In the genomic region with DNA sequence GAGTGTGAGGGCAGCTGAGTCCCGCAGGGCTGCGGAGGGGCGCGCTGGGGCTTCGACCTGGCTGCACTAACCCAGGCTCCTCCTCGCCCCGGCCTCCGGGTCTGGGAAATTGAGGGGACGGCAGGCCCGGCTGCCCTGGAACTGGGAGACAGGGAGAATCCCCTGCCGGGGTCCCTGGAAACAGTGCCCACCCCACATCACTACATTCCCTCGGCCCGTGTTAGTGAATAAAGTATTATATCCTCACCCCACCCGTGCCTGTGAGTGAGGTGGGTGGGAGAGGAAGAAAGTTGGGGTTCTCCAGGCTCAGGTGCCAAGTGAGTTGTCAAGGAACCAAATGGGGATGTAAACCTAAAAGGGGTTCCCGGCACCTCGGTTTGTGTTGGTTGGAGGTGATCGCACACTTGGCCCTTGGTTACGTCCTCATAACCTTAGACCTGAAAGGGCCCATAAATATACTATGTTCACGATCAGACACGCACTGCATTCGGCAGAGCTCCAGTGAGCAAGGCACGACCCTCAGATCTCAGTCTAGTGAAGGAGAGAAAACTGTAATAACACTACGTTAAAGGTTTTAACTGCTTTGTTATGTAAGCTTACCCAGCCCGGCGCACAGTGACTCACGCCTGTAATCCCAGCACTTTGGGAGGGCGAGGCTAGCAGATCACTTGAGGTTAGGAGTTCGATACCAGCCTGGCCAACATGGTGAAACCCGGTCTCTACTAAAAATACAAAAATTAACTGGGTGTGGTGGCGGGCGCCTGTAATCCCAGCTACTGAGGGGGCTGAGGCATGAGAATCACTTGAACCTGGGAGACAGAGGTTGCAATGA, we compare ENCODE assay signal across 8 cellular contexts. TPM values are rescaled to one million over a fixed set of nuclear protein-coding genes. Genes with fewer than 3 reads are reported as not detected.
A peak's percentile ranks its signal among the peaks of the same experiment; 100 is the strongest.
DNase-seq lines count a peak whose midpoint lies in the region; ATAC-seq, FAIRE-seq and TF ChIP-seq lines count a peak whose summit lies in the region.

No MANE protein-coding gene starts in this region.

- RAD21 ChIA-PET in GM12878 (lab: Charles Lee; ENCODE audit: unreplicated experiment) = interaction anchor here (0.8 to 2.0 kb wide), 22 partner anchors 9 to 353 kb away, joined by 3 to 17 read pairs (median 4); partner anchors contain the start of genes ALDOA, CORO1A, DCTPP1 and TBC1D10B

- peaks cover 3 to 9% of the 10 kb centered on the region in 2 experiments for H3K36me3 ChIP-seq in GM12878 (ENCODE audit: control insufficient read depth in 2 of 2, insufficient read depth in 2 of 2, low read length in 1 of 2)
- peaks cover 30 to 37% of the 10 kb centered on the region in 2 experiments for H3K36me3 ChIP-seq in mesenchymal stem cell (ENCODE audit: control insufficient read depth in 1 of 2, insufficient read depth in 2 of 2, low read depth in 1 of 2, low read length in 2 of 2)
- H3K36me3 ChIP-seq in aorta (ENCODE audit: control insufficient read depth in 1 of 2, insufficient read depth in 2 of 2, low read length in 1 of 2) = peaks cover 0 to 2% of the 10 kb centered on the region in 2 donors
- peaks cover 49% of the 10 kb centered on the region for H3K36me3 ChIP-seq in SJCRH30

- no peak overlapping the region for H2BK12ac ChIP-seq in mesenchymal stem cell (ENCODE audit: low read length in 2 of 2)

- no peaks in the 10 kb centered on the region for H3K79me2 ChIP-seq in GM12878 (ENCODE audit: control insufficient read depth, insufficient read depth, low read length)

- no peak for TF ChIP-seq POLR2A in GM12878 (IDR thresholded peaks at IDR 0.05; ENCODE audit: low read depth, low read length)

- no peak for FAIRE-seq in GM12878 (lab: Jason Lieb, UNC)

- WGBS in GM12878 (ENCODE audit: insufficient coverage, insufficient replicate concordance, low lambda C conversion rate, missing lambda C conversion rate) = 61% methylated on average over 31 of the region's 31 CpGs
- 73% methylated on average over 23 of the region's 31 CpGs for WGBS in mesenchymal stem cell
- WGBS in aorta, 2 donors = 75 to 80% methylated on average over 25 to 31 of the region's 31 CpGs

- H2AFZ ChIP-seq in GM12878 (ENCODE audit: control insufficient read depth, low read depth, low read length) = peak overlapping the region; percentile 94
- H2AFZ ChIP-seq in mesenchymal stem cell (ENCODE audit: low read depth, low read length) = peak overlapping the region; percentile 46

- peak overlapping the region; percentile 63; the same call in 1 of the 2 replicates for H3K4me3 ChIP-seq in GM12878
- peak overlapping the region; percentile 60 to 74 for H3K4me3 ChIP-seq in mesenchymal stem cell (ENCODE audit: insufficient read depth in 1 of 2, low read depth in 1 of 2, low read length in 2 of 2)
- peak overlapping the region in 1 of 2 donors; percentile 39 for H3K4me3 ChIP-seq in aorta (ENCODE audit: low read length in 2 of 2)
- no peak overlapping the region for H3K4me3 ChIP-seq in SJCRH30

- H3K27ac ChIP-seq in GM12878 (ENCODE audit: control insufficient read depth, insufficient read depth) (peak overlapping the region; percentile 43), mesenchymal stem cell (ENCODE audit: low read length, poor library complexity, severe bottlenecking) (no peak overlapping the region), aorta (ENCODE audit: low read depth in 1 of 2, low read length in 2 of 2) (no peak overlapping the region), SJCRH30 (no peak overlapping the region)

- no peak for TF ChIP-seq RAD21 in GM12878 (IDR thresholded peaks at IDR 0.05; ENCODE audit: insufficient read depth, low read depth, low read length)

- no peak overlapping the region for H4K8ac ChIP-seq in mesenchymal stem cell (ENCODE audit: low read length)

- no peak overlapping the region for H3K14ac ChIP-seq in mesenchymal stem cell (ENCODE audit: low read length in 2 of 2)

- peak overlapping the region; percentile 19 to 83 for H3K18ac ChIP-seq in mesenchymal stem cell (ENCODE audit: low read depth in 1 of 2, low read length in 2 of 2)

- peak overlapping the region; percentile 27 for H2BK120ac ChIP-seq in mesenchymal stem cell (ENCODE audit: low read depth, low read length)

- H3K9ac ChIP-seq in GM12878 (ENCODE audit: control insufficient read depth, insufficient read depth, low read length) (0 out of 2 replicates have a peak overlapping the region, but pooled peaks have one; percentile 26), mesenchymal stem cell (ENCODE audit: low read length) (peak overlapping the region; percentile 70)

- no peaks in the 10 kb centered on the region for H3K9me3 ChIP-seq in GM12878 (replicated peaks; ENCODE audit: control insufficient read depth, insufficient read depth, low read length)
- no peaks in the 10 kb centered on the region for H3K9me3 ChIP-seq in mesenchymal stem cell (ENCODE audit: control insufficient read depth, low read length)
- H3K9me3 ChIP-seq in aorta (ENCODE audit: control insufficient read depth, low read length) = no peaks in the 10 kb centered on the region
- no peaks in the 10 kb centered on the region for H3K9me3 ChIP-seq in SJCRH30 (replicated peaks)

- TF ChIP-seq CTCF in GM12878 (IDR thresholded peaks at IDR 0.05 in 2 of 3, conservative IDR thresholded peaks at IDR 0.05 in 1 of 3; ENCODE audit: control insufficient read depth in 2 of 3, extremely low read depth in 1 of 3, insufficient read depth in 1 of 3, low read depth in 3 of 3, low read length in 3 of 3) = no peak

- H3K4me2 ChIP-seq in GM12878 (ENCODE audit: control insufficient read depth, insufficient read depth) (peak overlapping the region; percentile 82), mesenchymal stem cell (ENCODE audit: low read length, poor library complexity, severe bottlenecking) (peak overlapping the region; percentile 74)

- no peak overlapping the region for H3K4ac ChIP-seq in mesenchymal stem cell (ENCODE audit: low read depth in 1 of 2, low read length in 2 of 2)

- ATAC-seq in GM12878 (no peak), aorta (ENCODE audit: low FRiP score) (peak; percentile 2), HG02610 (IDR thresholded peaks at IDR 0.05; ENCODE audit: unreplicated experiment) (no peak)

- H4K20me1 ChIP-seq in GM12878 (ENCODE audit: control insufficient read depth, insufficient read depth) = no peaks in the 10 kb centered on the region

- peak overlapping the region in 1 of 2 experiments; percentile 23 for H3K23ac ChIP-seq in mesenchymal stem cell (ENCODE audit: low read length in 2 of 2)

- CTCF ChIA-PET in GM12878 (lab: Yijun Ruan, JAX) = interaction anchor here (0.6 to 3.6 kb wide), 12 partner anchors 9 to 326 kb away, joined by 3 to 20 read pairs (median 5); partner anchors contain the start of genes DCTPP1, TBC1D10B, TBX6 and ZNF764

- peaks cover 15% of the 10 kb centered on the region for H3K79me1 ChIP-seq in mesenchymal stem cell (replicated peaks; ENCODE audit: low read length, poor library complexity, severe bottlenecking)

- no peaks in the 10 kb centered on the region for H3K27me3 ChIP-seq in GM12878 (replicated peaks in 1 of 2; ENCODE audit: control insufficient read depth in 2 of 2, insufficient read depth in 2 of 2, low read length in 1 of 2)
- H3K27me3 ChIP-seq in mesenchymal stem cell (ENCODE audit: control insufficient read depth in 1 of 2, insufficient read depth in 1 of 2, low read length in 2 of 2) = no peaks in the 10 kb centered on the region
- no peaks in the 10 kb centered on the region for H3K27me3 ChIP-seq in aorta (ENCODE audit: control insufficient read depth in 1 of 2, insufficient read depth in 2 of 2, low read length in 1 of 2)
- H3K27me3 ChIP-seq in SJCRH30 = no peaks in the 10 kb centered on the region

- peak; percentile 17 for DNase-seq in stimulated activated CD8-positive, alpha-beta memory T cell treated with anti-CD3 and anti-CD28 coated beads, Interleukin-15, amount 100 ng/mL, for 24 hours (ENCODE audit: low read depth)
- DNase-seq in stimulated activated CD8-positive, alpha-beta memory T cell treated with anti-CD3 and anti-CD28 coated beads, Interleukin-4, amount 100 ng/mL, for 48 hours = no peak
- DNase-seq in GM12878 (ENCODE audit: low read depth, low spot score) (no peak), mesenchymal stem cell (no peak), aorta (no peak), NCI-H1105 treated with DMSO at 0.1 percent for 48 hours (lab: John Stamatoyannopoulos, UW) (no peak), SJCRH30 (no peak)

- no peak overlapping the region for H2BK15ac ChIP-seq in mesenchymal stem cell (ENCODE audit: low read depth, poor library complexity, severe bottlenecking)

- in situ Hi-C loops in GM12878 (cut with MboI) = no loop called here

- SMC1A ChIA-PET in GM12878 (lab: Charles Lee; ENCODE audit: uncharacterized antibody, unreplicated experiment) = interaction anchor here (0.7 to 2.9 kb wide), 10 partner anchors 9 to 279 kb away, joined by 3 to 12 read pairs (median 5); partner anchors contain the start of genes DCTPP1, TBC1D10B and ZNF747

- TF ChIP-seq EP300 in GM12878 (IDR thresholded peaks at IDR 0.05; ENCODE audit: borderline replicate concordance in 1 of 2, control insufficient read depth in 1 of 2, low read depth in 2 of 2, low read length in 2 of 2) = no peak

- BruUV-seq in GM12878 (replicated peaks; lab: Mats Ljungman, UMichigan) = no TSS peak

- peaks cover 8% of the 10 kb centered on the region for H3K4me1 ChIP-seq in GM12878 (ENCODE audit: control insufficient read depth, insufficient read depth, low read length)
- H3K4me1 ChIP-seq in mesenchymal stem cell (ENCODE audit: control insufficient read depth, insufficient read depth, low read depth, low read length) = peaks cover 13% of the 10 kb centered on the region
- no peaks in the 10 kb centered on the region for H3K4me1 ChIP-seq in aorta (ENCODE audit: control insufficient read depth in 1 of 2, insufficient read depth in 2 of 2, low read length in 2 of 2)
- H3K4me1 ChIP-seq in SJCRH30 = no peaks in the 10 kb centered on the region

- peak overlapping the region; percentile 59 for H4K91ac ChIP-seq in mesenchymal stem cell (ENCODE audit: low read length)

- intact Hi-C loops in GM12878 (cut with micrococcal nuclease; ENCODE audit: unreplicated experiment) = no loop called here
- intact Hi-C loops in aorta (cut with DNase I) = loop anchor here in 1 of 2 donors (10.0 kb wide), 1 partner anchor 294 kb away; the partner anchor contains the start of gene MAPK3

- no peak overlapping the region for H2BK5ac ChIP-seq in mesenchymal stem cell (ENCODE audit: low read depth, low read length, poor library complexity, severe bottlenecking)

- POLR2A ChIA-PET in GM12878 (lab: Charles Lee) = interaction anchor here (0.5 to 2.0 kb wide), 15 partner anchors 9 to 445 kb away, joined by 3 to 11 read pairs (median 4); partner anchors contain the start of genes DCTPP1, PRR14, TAOK2 and TBX6

- no peak overlapping the region for H2AK5ac ChIP-seq in mesenchymal stem cell (ENCODE audit: low read length, severe bottlenecking)

RNA-seq across cellular contexts. Expression of gene ZNF771, which starts 11.2 kb away (rescaled TPM):
- total RNA-seq in GM12878 (2013; cell fraction: nucleolus; rRNA removed) = 5.1 and 6.2 TPM in 2 replicates
- total RNA-seq in GM12878 (2014; rRNA removed) (4.9 and 6.2 TPM in 2 replicates), GM12878 (2014; rRNA removed; fragmentation: Illumina TruSeq; extraction: Trizol) (1.7 and 2.2 TPM in 2 replicates), GM12878 (2021) (5.2 and 5.4 TPM in 2 replicates), aorta (1 to 10 TPM; 6.3 to 7.4 TPM)
- polyA plus RNA-seq in GM12878 (2011; ENCODE audit: low read depth) = 0.71 TPM
- polyA plus RNA-seq in GM12878 (2011; rRNA removed) (1.9 and 2.3 TPM in 2 replicates), GM12878 (2014; fragmentation: Illumina TruSeq; extraction: Trizol) (0.62 and 1.0 TPM in 2 replicates), GM12878 (2014; fragmentation: Nextera tagmentation; extraction: Ambion mirVana) (1 to 10 TPM in 1 of 2 experiments, under 1 TPM in 1; 0.98 to 2.0 TPM), GM12878 (2014; rRNA removed) (5.1 and 6.9 TPM in 2 replicates), GM12878 (2016; fragmentation: Nextera tagmentation; extraction: Ambion mirVana) (1 to 10 TPM; 5.7 to 7.6 TPM), aorta (10 to 100 TPM; 11.4 to 20.5 TPM)
- polyA plus RNA-seq in GM12878 (2011; cell fraction: cytosol; rRNA removed) = 3.3 and 6.3 TPM in 2 replicates
- polyA plus RNA-seq in GM12878 (2011; cell fraction: nucleus; rRNA removed) = 4.5 and 5.1 TPM in 2 replicates
- 1.7 and 1.9 TPM in 2 replicates for polyA plus RNA-seq in GM12878 (2012)
- polyA minus RNA-seq in GM12878 (2011; rRNA and poly(A)+ RNA removed) = 3.1 and 3.5 TPM in 2 replicates
- polyA minus RNA-seq in GM12878 (2011; cell fraction: cytosol; rRNA and poly(A)+ RNA removed) = 1.9 and 4.7 TPM in 2 replicates
- polyA minus RNA-seq in GM12878 (2011; cell fraction: nucleus; rRNA and poly(A)+ RNA removed) = 3.6 and 5.5 TPM in 2 replicates
- polyA plus RNA-seq in mesenchymal stem cell (2013, experiment 1 of 2) = 5.2 TPM
- 4.6 TPM for polyA plus RNA-seq in mesenchymal stem cell (2013, experiment 2 of 2)
- total RNA-seq in SJCRH30 (2014; rRNA removed; shearing (Covaris generic)) = 10.4 and 14.0 TPM in 2 replicates

RNA-seq across cellular contexts. Expression of gene DCTPP1, which starts 11.3 kb away (rescaled TPM):
- 7.6 and 7.8 TPM in 2 replicates for total RNA-seq in GM12878 (2013; cell fraction: nucleolus; rRNA removed)
- 82.2 and 93.4 TPM in 2 replicates for total RNA-seq in GM12878 (2014; rRNA removed)
- total RNA-seq in GM12878 (2014; rRNA removed; fragmentation: Illumina TruSeq; extraction: Trizol) = 64.3 and 72.1 TPM in 2 replicates
- total RNA-seq in GM12878 (2021) = 151 and 157 TPM in 2 replicates
- 46.9 TPM for polyA plus RNA-seq in GM12878 (2011; ENCODE audit: low read depth)
- 142 and 183 TPM in 2 replicates for polyA plus RNA-seq in GM12878 (2011; rRNA removed)
- polyA plus RNA-seq in GM12878 (2011; cell fraction: cytosol; rRNA removed) = 179 and 225 TPM in 2 replicates
- 72.2 and 89.4 TPM in 2 replicates for polyA plus RNA-seq in GM12878 (2011; cell fraction: nucleus; rRNA removed)
- polyA plus RNA-seq in GM12878 (2012) = 52.7 and 68.5 TPM in 2 replicates
- polyA plus RNA-seq in GM12878 (2014; fragmentation: Illumina TruSeq; extraction: Trizol) = 88.1 and 117 TPM in 2 replicates
- 100 to 1,000 TPM in 1 of 2 experiments, 10 to 100 TPM in 1; 76.6 to 162 TPM for polyA plus RNA-seq in GM12878 (2014; fragmentation: Nextera tagmentation; extraction: Ambion mirVana)
- 173 and 179 TPM in 2 replicates for polyA plus RNA-seq in GM12878 (2014; rRNA removed)
- polyA plus RNA-seq in GM12878 (2016; fragmentation: Nextera tagmentation; extraction: Ambion mirVana) = 100 to 1,000 TPM; 255 to 266 TPM
- 47.4 and 64.3 TPM in 2 replicates for polyA minus RNA-seq in GM12878 (2011; rRNA and poly(A)+ RNA removed)
- polyA minus RNA-seq in GM12878 (2011; cell fraction: cytosol; rRNA and poly(A)+ RNA removed) = 30.2 and 34.3 TPM in 2 replicates
- polyA minus RNA-seq in GM12878 (2011; cell fraction: nucleus; rRNA and poly(A)+ RNA removed) = 10.6 and 17.2 TPM in 2 replicates
- 15.9 TPM for polyA plus RNA-seq in mesenchymal stem cell (2013, experiment 1 of 2)
- 16.5 TPM for polyA plus RNA-seq in mesenchymal stem cell (2013, experiment 2 of 2)
- 10 to 100 TPM; 18.2 to 19.7 TPM for total RNA-seq in aorta
- polyA plus RNA-seq in aorta = 10 to 100 TPM; 16.6 to 36.3 TPM
- 80.0 and 88.5 TPM in 2 replicates for total RNA-seq in SJCRH30 (2014; rRNA removed; shearing (Covaris generic))

RNA-seq across cellular contexts. Expression of gene ZNF48, which starts 23.3 kb away (rescaled TPM):
- total RNA-seq in GM12878 (2013; cell fraction: nucleolus; rRNA removed) = 11.9 and 12.6 TPM in 2 replicates
- total RNA-seq in GM12878 (2014; rRNA removed) (10.5 and 10.6 TPM in 2 replicates), GM12878 (2014; rRNA removed; fragmentation: Illumina TruSeq; extraction: Trizol) (6.4 and 6.6 TPM in 2 replicates), GM12878 (2021) (11.1 and 12.0 TPM in 2 replicates), aorta (1 to 10 TPM; 6.2 to 7.4 TPM)
- 2.0 TPM for polyA plus RNA-seq in GM12878 (2011; ENCODE audit: low read depth)
- polyA plus RNA-seq in GM12878 (2011; rRNA removed) (3.2 and 4.0 TPM in 2 replicates), GM12878 (2014; fragmentation: Illumina TruSeq; extraction: Trizol) (1.3 and 4.5 TPM in 2 replicates), GM12878 (2014; fragmentation: Nextera tagmentation; extraction: Ambion mirVana) (1 to 10 TPM in 1 of 2 experiments, under 1 TPM in 1; 0.14 to 1.0 TPM), GM12878 (2014; rRNA removed) (7.0 and 8.6 TPM in 2 replicates), GM12878 (2016; fragmentation: Nextera tagmentation; extraction: Ambion mirVana) (1 to 10 TPM in 1 of 2 experiments, under 1 TPM in 1; 0.88 to 1.2 TPM), aorta (1 to 10 TPM; 3.4 to 4.9 TPM)
- 5.7 and 5.9 TPM in 2 replicates for polyA plus RNA-seq in GM12878 (2011; cell fraction: cytosol; rRNA removed)
- 7.3 and 8.5 TPM in 2 replicates for polyA plus RNA-seq in GM12878 (2011; cell fraction: nucleus; rRNA removed)
- polyA plus RNA-seq in GM12878 (2012) = 3.8 and 4.6 TPM in 2 replicates
- 5.3 and 8.5 TPM in 2 replicates for polyA minus RNA-seq in GM12878 (2011; rRNA and poly(A)+ RNA removed)
- 2.8 and 3.8 TPM in 2 replicates for polyA minus RNA-seq in GM12878 (2011; cell fraction: cytosol; rRNA and poly(A)+ RNA removed)
- polyA minus RNA-seq in GM12878 (2011; cell fraction: nucleus; rRNA and poly(A)+ RNA removed) = 4.7 and 6.3 TPM in 2 replicates
- polyA plus RNA-seq in mesenchymal stem cell (2013, experiment 1 of 2) = 6.3 TPM
- 5.5 TPM for polyA plus RNA-seq in mesenchymal stem cell (2013, experiment 2 of 2)
- 9.3 and 10.1 TPM in 2 replicates for total RNA-seq in SJCRH30 (2014; rRNA removed; shearing (Covaris generic))

RNA-seq across cellular contexts. Expression of gene SEPHS2, which starts 27.1 kb away (rescaled TPM):
- total RNA-seq in GM12878 (2013; cell fraction: nucleolus; rRNA removed) = 4.6 and 5.1 TPM in 2 replicates
- 33.5 and 40.8 TPM in 2 replicates for total RNA-seq in GM12878 (2014; rRNA removed)
- 36.3 and 38.9 TPM in 2 replicates for total RNA-seq in GM12878 (2014; rRNA removed; fragmentation: Illumina TruSeq; extraction: Trizol)
- total RNA-seq in GM12878 (2021) = 85.9 and 86.2 TPM in 2 replicates
- 46.2 TPM for polyA plus RNA-seq in GM12878 (2011; ENCODE audit: low read depth)
- 94.3 and 102 TPM in 2 replicates for polyA plus RNA-seq in GM12878 (2011; rRNA removed)
- polyA plus RNA-seq in GM12878 (2011; cell fraction: cytosol; rRNA removed) = 64.9 and 80.5 TPM in 2 replicates
- polyA plus RNA-seq in GM12878 (2011; cell fraction: nucleus; rRNA removed) = 68.9 and 74.4 TPM in 2 replicates
- polyA plus RNA-seq in GM12878 (2012) = 46.0 and 51.9 TPM in 2 replicates
- polyA plus RNA-seq in GM12878 (2014; fragmentation: Illumina TruSeq; extraction: Trizol) = 69.9 and 80.6 TPM in 2 replicates
- 10 to 100 TPM; 21.6 to 37.4 TPM for polyA plus RNA-seq in GM12878 (2014; fragmentation: Nextera tagmentation; extraction: Ambion mirVana)
- 76.4 and 76.5 TPM in 2 replicates for polyA plus RNA-seq in GM12878 (2014; rRNA removed)
- 10 to 100 TPM; 75.9 to 99.8 TPM for polyA plus RNA-seq in GM12878 (2016; fragmentation: Nextera tagmentation; extraction: Ambion mirVana)
- polyA minus RNA-seq in GM12878 (2011; rRNA and poly(A)+ RNA removed) = 74.6 and 82.6 TPM in 2 replicates
- 21.4 and 26.2 TPM in 2 replicates for polyA minus RNA-seq in GM12878 (2011; cell fraction: cytosol; rRNA and poly(A)+ RNA removed)
- polyA minus RNA-seq in GM12878 (2011; cell fraction: nucleus; rRNA and poly(A)+ RNA removed) = 38.2 and 47.7 TPM in 2 replicates
- polyA plus RNA-seq in mesenchymal stem cell (2013, experiment 1 of 2) = 35.7 TPM
- 36.5 TPM for polyA plus RNA-seq in mesenchymal stem cell (2013, experiment 2 of 2)
- total RNA-seq in aorta = 10 to 100 TPM; 25.1 to 29.3 TPM
- polyA plus RNA-seq in aorta = 10 to 100 TPM; 25.2 to 52.3 TPM
- total RNA-seq in SJCRH30 (2014; rRNA removed; shearing (Covaris generic)) = 18.2 and 22.9 TPM in 2 replicates

RNA-seq across cellular contexts. Expression of gene SEPTIN1, which starts 36.2 kb away (rescaled TPM):
- total RNA-seq in GM12878 (2013; cell fraction: nucleolus; rRNA removed) = 58.7 and 62.2 TPM in 2 replicates
- total RNA-seq in GM12878 (2014; rRNA removed) (85.4 and 89.7 TPM in 2 replicates), GM12878 (2014; rRNA removed; fragmentation: Illumina TruSeq; extraction: Trizol) (47.7 and 52.6 TPM in 2 replicates), GM12878 (2021) (124 and 125 TPM in 2 replicates), aorta (1 to 10 TPM; 2.8 to 6.1 TPM)
- polyA plus RNA-seq in GM12878 (2011; ENCODE audit: low read depth) = 39.5 TPM
- polyA plus RNA-seq in GM12878 (2011; rRNA removed) (42.5 and 62.5 TPM in 2 replicates), GM12878 (2014; fragmentation: Illumina TruSeq; extraction: Trizol) (85.0 and 130 TPM in 2 replicates), GM12878 (2014; fragmentation: Nextera tagmentation; extraction: Ambion mirVana) (10 to 100 TPM in 1 of 2 experiments, 1 to 10 TPM in 1; 2.8 to 16.0 TPM), GM12878 (2014; rRNA removed) (98.4 and 124 TPM in 2 replicates), GM12878 (2016; fragmentation: Nextera tagmentation; extraction: Ambion mirVana) (100 to 1,000 TPM; 147 to 153 TPM), aorta (1 to 10 TPM; 1.0 to 2.6 TPM)
- 104 and 113 TPM in 2 replicates for polyA plus RNA-seq in GM12878 (2011; cell fraction: cytosol; rRNA removed)
- 234 and 279 TPM in 2 replicates for polyA plus RNA-seq in GM12878 (2011; cell fraction: nucleus; rRNA removed)
- polyA plus RNA-seq in GM12878 (2012) = 90.6 and 97.1 TPM in 2 replicates
- polyA minus RNA-seq in GM12878 (2011; rRNA and poly(A)+ RNA removed) = 45.6 and 80.6 TPM in 2 replicates
- 16.0 and 19.1 TPM in 2 replicates for polyA minus RNA-seq in GM12878 (2011; cell fraction: cytosol; rRNA and poly(A)+ RNA removed)
- 27.7 and 42.4 TPM in 2 replicates for polyA minus RNA-seq in GM12878 (2011; cell fraction: nucleus; rRNA and poly(A)+ RNA removed)
- 1.3 TPM for polyA plus RNA-seq in mesenchymal stem cell (2013, experiment 1 of 2)
- polyA plus RNA-seq in mesenchymal stem cell (2013, experiment 2 of 2) = 1.3 TPM
- 0.23 and 0.45 TPM in 2 replicates for total RNA-seq in SJCRH30 (2014; rRNA removed; shearing (Covaris generic))
